ENCODE assay signal across 8 cellular contexts in the genomic region with DNA sequence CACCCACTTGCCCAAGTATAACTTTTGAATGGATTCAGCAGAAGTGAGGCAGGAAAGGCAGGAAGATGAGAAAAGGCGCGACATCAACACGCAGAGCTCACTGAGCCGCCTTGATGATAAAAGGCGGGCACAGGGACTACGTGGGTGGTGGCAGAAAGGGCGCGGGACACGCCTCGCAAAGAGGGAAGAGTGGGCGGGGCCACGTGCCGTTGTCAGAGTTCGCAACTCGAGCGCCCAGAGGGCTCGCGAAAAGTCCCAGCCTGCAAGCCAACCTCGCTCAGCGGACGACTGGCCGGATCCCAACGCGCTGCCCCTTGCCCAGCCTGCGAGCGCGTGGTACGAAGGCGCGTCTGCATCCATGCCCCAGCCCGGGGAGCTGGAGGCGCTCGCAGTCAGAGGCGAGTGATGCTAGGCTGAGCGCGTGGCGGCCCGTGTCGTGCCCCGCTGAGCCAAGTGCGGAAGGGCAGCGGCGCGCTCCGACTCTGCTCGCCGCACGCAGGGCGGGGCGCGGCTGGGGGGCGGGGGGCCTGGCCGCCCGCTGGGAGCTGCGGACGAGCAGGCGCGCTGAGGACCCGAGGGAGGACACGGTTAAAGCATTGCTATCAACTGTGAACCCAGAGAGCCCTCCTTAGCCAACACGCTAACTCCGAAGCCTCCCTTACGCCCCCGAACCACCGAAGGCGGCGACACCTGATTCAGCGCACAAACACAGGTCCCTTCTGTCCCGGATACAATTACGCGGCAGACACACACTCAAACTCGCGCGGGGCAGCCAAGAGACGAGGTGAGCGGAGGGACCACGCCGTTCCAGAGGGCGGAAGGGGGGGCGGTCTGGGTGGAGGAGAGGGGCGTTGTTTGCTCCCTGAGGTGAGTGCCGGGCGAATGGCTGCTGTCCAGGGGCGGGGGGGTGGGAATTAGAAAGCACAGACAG. TPM values are rescaled to one million over a fixed set of nuclear protein-coding genes. Genes with fewer than 3 reads are reported as not detected.
DNase-seq lines count a peak whose midpoint lies in the region; ATAC-seq and TF ChIP-seq lines count a peak whose summit lies in the region.

A gene with protein sequence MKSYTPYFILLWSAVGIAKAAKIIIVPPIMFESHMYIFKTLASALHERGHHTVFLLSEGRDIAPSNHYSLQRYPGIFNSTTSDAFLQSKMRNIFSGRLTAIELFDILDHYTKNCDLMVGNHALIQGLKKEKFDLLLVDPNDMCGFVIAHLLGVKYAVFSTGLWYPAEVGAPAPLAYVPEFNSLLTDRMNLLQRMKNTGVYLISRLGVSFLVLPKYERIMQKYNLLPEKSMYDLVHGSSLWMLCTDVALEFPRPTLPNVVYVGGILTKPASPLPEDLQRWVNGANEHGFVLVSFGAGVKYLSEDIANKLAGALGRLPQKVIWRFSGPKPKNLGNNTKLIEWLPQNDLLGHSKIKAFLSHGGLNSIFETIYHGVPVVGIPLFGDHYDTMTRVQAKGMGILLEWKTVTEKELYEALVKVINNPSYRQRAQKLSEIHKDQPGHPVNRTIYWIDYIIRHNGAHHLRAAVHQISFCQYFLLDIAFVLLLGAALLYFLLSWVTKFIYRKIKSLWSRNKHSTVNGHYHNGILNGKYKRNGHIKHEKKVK (plus strand): TSS at position 617 of the 931 bp plus-strand sequence. CDS start 24,074 bp downstream, outside the sequence.

- H3K36me3 Mint-ChIP-seq in GM23338 (ENCODE audit: low read depth) (peaks cover 21% of the 10 kb centered on the region), memory B cell (no peaks in the 10 kb centered on the region)

- peaks cover 37% of the 10 kb centered on the region for H3K79me2 ChIP-seq in GM23338 (replicated peaks; ENCODE audit: insufficient read depth)

- TF ChIP-seq CTCF in GM23338 (conservative IDR thresholded peaks at IDR 0.05; ENCODE audit: low read depth in 2 of 2) = no peak

- H3K36me3 ChIP-seq in GM23338 (ENCODE audit: insufficient read depth) = peaks cover 7% of the 10 kb centered on the region
- H3K36me3 ChIP-seq in ectodermal cell (ENCODE audit: control insufficient read depth, insufficient read depth, low read length) = no peaks in the 10 kb centered on the region

- ATAC-seq in GM23338 = peak; percentile 79
- ATAC-seq in memory B cell (ENCODE audit: low read depth) = peak; percentile 77

- H3K27me3 Mint-ChIP-seq in GM23338 (ENCODE audit: insufficient read depth, low read depth, poor library complexity) = peaks cover 14% of the 10 kb centered on the region
- no peaks in the 10 kb centered on the region for H3K27me3 Mint-ChIP-seq in memory B cell

- peak within 1 kb of the TSS; percentile 90 for H2AFZ ChIP-seq in GM23338

- no peaks in the 10 kb centered on the region for H3K9me2 ChIP-seq in GM23338 (ENCODE audit: insufficient read depth)

- H3K4me1 Mint-ChIP-seq in GM23338 (peaks cover 8% of the 10 kb centered on the region; the same call in 2 of the 3 replicates), memory B cell (peaks cover 10% of the 10 kb centered on the region)

- H4K20me1 ChIP-seq in GM23338 (replicated peaks; ENCODE audit: insufficient read depth) = no peaks in the 10 kb centered on the region

- 0 to 1% methylated on average over 82 of the region's 84 CpGs for WGBS in ectodermal cell, 2 experiments

- peak within 1 kb of the TSS; percentile 89 for H3K4me3 Mint-ChIP-seq in GM23338
- peak within 1 kb of the TSS; percentile 99 for H3K4me3 Mint-ChIP-seq in memory B cell

- H3K9me3 Mint-ChIP-seq in GM23338 (peaks cover 23% of the 10 kb centered on the region), memory B cell (no peaks in the 10 kb centered on the region)

- 0 out of 2 replicates have a peak, but pooled peaks cover 6% of the 10 kb centered on the region for H3K27me3 ChIP-seq in GM23338 (ENCODE audit: insufficient read depth)
- peaks cover 37% of the 10 kb centered on the region for H3K27me3 ChIP-seq in ectodermal cell (ENCODE audit: control insufficient read depth, insufficient read depth, low read length, poor library complexity, severe bottlenecking)

- H3K4me3 ChIP-seq in GM23338 (peak within 1 kb of the TSS; percentile 83), ectodermal cell (ENCODE audit: insufficient read depth, low read depth, low read length) (peak within 1 kb of the TSS; percentile 61)

- H3K4me1 ChIP-seq in GM23338 (ENCODE audit: insufficient read depth) = peaks cover 26% of the 10 kb centered on the region
- H3K4me1 ChIP-seq in ectodermal cell (ENCODE audit: control insufficient read depth, insufficient read depth, low read length) = no peaks in the 10 kb centered on the region

- H3K9me3 ChIP-seq in ectodermal cell (ENCODE audit: control insufficient read depth, low read length) = no peaks in the 10 kb centered on the region

- H3K27ac Mint-ChIP-seq in GM23338 (peak within 1 kb of the TSS; percentile 36), memory B cell (peak within 1 kb of the TSS; percentile 94)

- H3K4me2 ChIP-seq in GM23338 = peak within 1 kb of the TSS; percentile 87

- no peaks in the 10 kb centered on the region for H3F3A ChIP-seq in GM23338 (replicated peaks; ENCODE audit: low read depth)

- DNase-seq in GDM1 (lab: John Stamatoyannopoulos, UW) (peak; percentile 57), GM23338 (ENCODE audit: low spot score) (peak; percentile 88), NCI-H1048 (lab: John Stamatoyannopoulos, UW) (peak; percentile 36), T1000 (lab: John Stamatoyannopoulos, UW) (peak; percentile 22), memory B cell (ENCODE audit: low spot score in 2 of 2) (peak; percentile 77 to 79), OCI-M1 (lab: John Stamatoyannopoulos, UW) (no peak)
- DNase-seq in stimulated activated CD8-positive, alpha-beta memory T cell treated with anti-CD3 and anti-CD28 coated beads, Interleukin-2, amount 100 ng/mL, for 48 hours (ENCODE audit: low read depth in 2 of 2) = peak; percentile 13 to 31

- H3K27ac ChIP-seq in GM23338 (ENCODE audit: low read depth) (no peak within 1 kb of the TSS), ectodermal cell (ENCODE audit: insufficient read depth, low read depth, low read length, poor library complexity, severe bottlenecking) (no peak within 1 kb of the TSS)

TF ChIP-seq in GM23338, 12 proteins besides CTCF, POLR2A, EP300 and RAD21 (continues in another document):
- TF ChIP-seq ZNF331 (CRISPR knock-in tag; IDR thresholded peaks at IDR 0.05; ENCODE audit: low read depth) (no peak), NANOG (IDR thresholded peaks at IDR 0.05; ENCODE audit: borderline replicate concordance) (no peak), ZNF114 (CRISPR knock-in tag; IDR thresholded peaks at IDR 0.05) (no peak)

RNA-seq across cellular contexts. Expression of the gene that starts here (rescaled TPM):
- 39.0 and 47.1 TPM in 2 replicates for total RNA-seq in GM23338 (2014; rRNA removed; shearing (Covaris generic))
- polyA plus RNA-seq in GM23338 (2016; fragmentation: Nextera tagmentation; extraction: Ambion mirVana) = 12.3 and 14.9 TPM in 2 replicates
- 4.1 TPM for polyA plus RNA-seq in ectodermal cell (2013, experiment 1 of 4)
- polyA plus RNA-seq in ectodermal cell (2013, experiment 2 of 4) = 4.2 TPM
- 2.2 TPM for polyA plus RNA-seq in ectodermal cell (2013, experiment 3 of 4)
- polyA plus RNA-seq in ectodermal cell (2013, experiment 4 of 4) = 2.4 TPM
